14 cellular contexts compared by ENCODE assay signal in the genomic region with DNA sequence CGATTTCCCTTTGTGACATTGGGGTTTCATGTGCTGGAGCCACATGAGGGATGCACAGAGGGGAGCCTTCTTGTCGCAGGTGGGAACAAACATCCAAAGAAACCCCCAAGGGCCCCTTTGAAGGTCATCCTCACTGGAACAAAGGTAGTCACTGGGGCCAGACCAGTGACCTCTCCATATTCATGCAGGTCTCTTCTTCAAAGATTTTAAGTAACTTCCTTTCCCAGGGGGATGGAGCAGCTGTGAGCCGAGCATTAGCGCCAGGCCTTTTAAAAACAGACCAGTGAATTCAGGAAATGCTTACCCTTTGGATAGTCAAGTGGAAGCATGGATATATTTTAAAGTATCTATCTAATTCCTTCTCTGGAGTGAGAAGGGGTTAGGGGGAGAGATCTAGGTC. TPM values are rescaled to one million over a fixed set of nuclear protein-coding genes. Genes with fewer than 3 reads are reported as not detected.
A peak's percentile ranks its signal among the peaks of the same experiment; 100 is the strongest.
DNase-seq lines count a peak whose midpoint lies in the region; ATAC-seq and TF ChIP-seq lines count a peak whose summit lies in the region.
"Had no signal": no experiment of that assay in that cellular context is flagged by ENCODE, and none has a peak within 500 bp of the region (broad histone marks: within the 10 kb centered on the region; RNA-seq: fewer than 3 reads in every experiment).

No MANE protein-coding gene starts in this region.

- H3K27ac Mint-ChIP-seq in H9 (peak overlapping the region; percentile 22 to 84 (median 77); a peak in 2 of 7 replicates), endodermal cell (no peak overlapping the region)
- no peak overlapping the region for H3K27ac Mint-ChIP-seq in effector memory CD8-positive, alpha-beta T cell

- TF ChIP-seq CTCF in H9 (conservative IDR thresholded peaks at IDR 0.05) (no peak), endodermal cell (conservative IDR thresholded peaks at IDR 0.05) (no peak), transverse colon (IDR thresholded peaks at IDR 0.05) (no peak)

- no peak overlapping the region for H2BK12ac ChIP-seq in H9 (ENCODE audit: insufficient read length, low read depth, low read length)

- H2AFZ ChIP-seq in H9 (ENCODE audit: low read length): no peak overlapping the region
- H2AFZ ChIP-seq: GM23248 had no signal

- no peak overlapping the region for H4K8ac ChIP-seq in H9 (replicated peaks; ENCODE audit: insufficient read length, low read depth, low read length)

- H3K27ac ChIP-seq in H9 (ENCODE audit: insufficient read length, low read depth, low read length) (no peak overlapping the region), endodermal cell (ENCODE audit: low read depth, low read length) (no peak overlapping the region), muscle layer of colon (ENCODE audit: low read depth, low read length) (peak overlapping the region; percentile 43), transverse colon (peak overlapping the region in 3 of 4 donors; percentile 45 to 59 (median 46))
- H3K27ac ChIP-seq: GM23248, SJSA1 had no signal

- no peak for ATAC-seq in effector memory CD8-positive, alpha-beta T cell (replicated peaks)

- H3K23ac ChIP-seq in H9 (ENCODE audit: insufficient read length, low read depth, low read length): no peak overlapping the region

- H4K20me1 ChIP-seq in H9 (ENCODE audit: control insufficient read depth, insufficient read depth, insufficient read length): no peaks in the 10 kb centered on the region

- no peak overlapping the region for H3K56ac ChIP-seq in H9 (ENCODE audit: insufficient read length, low read depth, low read length)

- no peaks in the 10 kb centered on the region for H3K9me3 ChIP-seq in H9 (ENCODE audit: control insufficient read depth, low read depth, low read length)
- no peaks in the 10 kb centered on the region for H3K9me3 ChIP-seq in endodermal cell (ENCODE audit: control insufficient read depth, low read length)
- no peaks in the 10 kb centered on the region for H3K9me3 ChIP-seq in muscle layer of colon (ENCODE audit: low read length)
- H3K9me3 ChIP-seq in transverse colon: no peaks in the 10 kb centered on the region
- H3K9me3 ChIP-seq: BE2C, SJSA1 had no signal

- peaks cover 14% of the 10 kb centered on the region; the same call in 1 of the 2 replicates for H3K4me1 ChIP-seq in H9 (ENCODE audit: insufficient read depth, low read length)
- H3K4me1 ChIP-seq in endodermal cell (ENCODE audit: control insufficient read depth, insufficient read depth, low read length): peaks cover 5% of the 10 kb centered on the region
- H3K4me1 ChIP-seq in muscle layer of colon (ENCODE audit: insufficient read depth, low read length): peaks cover 68% of the 10 kb centered on the region
- H3K4me1 ChIP-seq in transverse colon: peaks cover 0 to 11% (median 1%) of the 10 kb centered on the region in 4 donors

- H3K4me3 ChIP-seq in endodermal cell (ENCODE audit: low read length) (no peak overlapping the region), muscle layer of colon (ENCODE audit: low read depth in 1 of 2, low read length in 2 of 2) (no peak overlapping the region), transverse colon (no peak overlapping the region)
- H3K4me3 ChIP-seq: GM23248, SJSA1 had no signal

- H3K4me3 Mint-ChIP-seq in H9 (0 out of 5 replicates have a peak overlapping the region, but pooled peaks of 1 of the 2 experiments have one; percentile 30), endodermal cell (no peak overlapping the region)
- no peak overlapping the region for H3K4me3 Mint-ChIP-seq in effector memory CD8-positive, alpha-beta T cell

- H2BK20ac ChIP-seq in H9 (ENCODE audit: low read depth, low read length, poor library complexity, severe bottlenecking): no peak overlapping the region

- no peak overlapping the region for H2BK15ac ChIP-seq in H9 (ENCODE audit: low read depth, low read length)

- peak overlapping the region; percentile 13 for H3K4me2 ChIP-seq in H9 (ENCODE audit: insufficient read depth, insufficient read length, low read length)

- no peak overlapping the region for H4K91ac ChIP-seq in H9 (ENCODE audit: insufficient read length, low read depth, low read length)

- no peak overlapping the region for H3K18ac ChIP-seq in H9 (ENCODE audit: insufficient read length, low read depth, low read length)

- H3K14ac ChIP-seq in H9 (ENCODE audit: insufficient read depth, low read length): no peak overlapping the region

- in situ Hi-C loops in transverse colon (cut with MboI; ENCODE audit: low pct_ligation_motif_present in 1 of 4, low pct_unique_long_range_greater_than_20kb in 1 of 4, low sequenced_read_pairs in 3 of 4): no loop called here

- H3K9me3 Mint-ChIP-seq in H9: no peaks in the 10 kb centered on the region
- H3K9me3 Mint-ChIP-seq in endodermal cell: no peaks in the 10 kb centered on the region
- H3K9me3 Mint-ChIP-seq in effector memory CD8-positive, alpha-beta T cell: no peaks in the 10 kb centered on the region

- no peak overlapping the region for H2AK5ac ChIP-seq in H9 (ENCODE audit: insufficient read length, low read length)

- H3K36me3 ChIP-seq in endodermal cell (ENCODE audit: control insufficient read depth, insufficient read depth, low read length): peaks cover 26% of the 10 kb centered on the region
- H3K36me3 ChIP-seq in muscle layer of colon (ENCODE audit: insufficient read depth, low read length): no peaks in the 10 kb centered on the region
- H3K36me3 ChIP-seq in transverse colon: no peaks in the 10 kb centered on the region
- H3K36me3 ChIP-seq: BE2C had no signal

- no peak for TF ChIP-seq POLR2A in transverse colon (IDR thresholded peaks at IDR 0.05)

- H2BK120ac ChIP-seq in H9 (ENCODE audit: low read depth, low read length, poor library complexity, severe bottlenecking): no peak overlapping the region

- H3K4me1 Mint-ChIP-seq in H9 (peaks cover 44% of the 10 kb centered on the region in 2 experiments), endodermal cell (peaks cover 33% of the 10 kb centered on the region)
- no peaks in the 10 kb centered on the region for H3K4me1 Mint-ChIP-seq in effector memory CD8-positive, alpha-beta T cell (ENCODE audit: low read depth in 2 of 2)

- no peaks in the 10 kb centered on the region for H3K27me3 ChIP-seq in H9 (ENCODE audit: insufficient read depth, low read length)
- H3K27me3 ChIP-seq in endodermal cell (ENCODE audit: control insufficient read depth, insufficient read depth, low read length, poor library complexity, severe bottlenecking): no peaks in the 10 kb centered on the region
- H3K27me3 ChIP-seq in muscle layer of colon (ENCODE audit: control insufficient read depth in 1 of 2, insufficient read depth in 2 of 2, low read length in 2 of 2): no peaks in the 10 kb centered on the region
- no peaks in the 10 kb centered on the region for H3K27me3 ChIP-seq in transverse colon
- H3K27me3 ChIP-seq: BE2C, SJSA1 had no signal

- H3K36me3 Mint-ChIP-seq in H9 (ENCODE audit: insufficient read depth in 1 of 3, low read depth in 3 of 3) (peaks cover 0 to 7% (median 0%) of the 10 kb centered on the region in 3 experiments; a peak in 4 of 7 replicates), endodermal cell (ENCODE audit: low read depth) (peaks cover 17% of the 10 kb centered on the region)
- no peaks in the 10 kb centered on the region for H3K36me3 Mint-ChIP-seq in effector memory CD8-positive, alpha-beta T cell (ENCODE audit: insufficient read depth)

- no peak overlapping the region for H2BK5ac ChIP-seq in H9 (ENCODE audit: insufficient read length, low read length)

- peaks cover 8% of the 10 kb centered on the region; the same call in 1 of the 2 replicates for H3K79me2 ChIP-seq in H9 (ENCODE audit: insufficient read depth, low read length)

- peaks cover 4% of the 10 kb centered on the region for H3K79me1 ChIP-seq in H9 (ENCODE audit: insufficient read depth, low read depth, low read length, poor library complexity, severe bottlenecking)

- H3K27me3 Mint-ChIP-seq in H9 (ENCODE audit: low read depth) (no peaks in the 10 kb centered on the region), endodermal cell (ENCODE audit: insufficient read depth) (no peaks in the 10 kb centered on the region)
- no peaks in the 10 kb centered on the region for H3K27me3 Mint-ChIP-seq in effector memory CD8-positive, alpha-beta T cell

- H3K23me2 ChIP-seq in H9 (ENCODE audit: insufficient read length, low read depth, low read length, poor library complexity, severe bottlenecking): no peaks in the 10 kb centered on the region

- H3K9ac ChIP-seq in H9 (ENCODE audit: extremely low read depth, insufficient read length, low read length) (no peak overlapping the region), endodermal cell (ENCODE audit: extremely low read depth, low read length, poor library complexity, severe bottlenecking) (no peak overlapping the region), muscle layer of colon (ENCODE audit: low read length) (no peak overlapping the region)
- H3K9ac ChIP-seq: GM23248 had no signal

- H4K5ac ChIP-seq in H9 (ENCODE audit: insufficient read length, low read depth, low read length): no peak overlapping the region

- no peak overlapping the region for H3T11ph ChIP-seq in H9 (ENCODE audit: low read length)

- DNase-seq in H9 (peak; percentile 65), endodermal cell (peak; percentile 63), transverse colon (no peak), NCI-H526 treated with DMSO at 0.1 percent for 48 hours (lab: John Stamatoyannopoulos, UW) (no peak)
- no peak for DNase-seq in effector memory CD8-positive, alpha-beta T cell
- no peak for DNase-seq in activated T-cell treated with anti-CD3 and anti-CD28 coated beads, Interleukin-2, amount 50 U/mL, for 48 hours
- DNase-seq: BE2C; DMS 273 treated with DMSO at 0.1 percent for 48 hours; GM23248; NCI-H1930; NCI-H524 treated with DMSO at 0.1 percent for 48 hours; NK-92 treated with Interleukin-12 subunit alpha and Interleukin-12 subunit beta, amount 100 ng/mL, for 24 hours had no signal

- no peak overlapping the region for H3K4ac ChIP-seq in H9 (ENCODE audit: low read depth, low read length)

- TF ChIP-seq EP300 in transverse colon (IDR thresholded peaks at IDR 0.05; ENCODE audit: low read depth): no peak

- intact Hi-C loops in transverse colon (cut with DNase I; ENCODE audit: low total_unique reads): no loop called here

- WGBS in H9 (ENCODE audit: extremely low coverage, insufficient read length, low lambda C conversion rate): no CpG with 5 or more reads among the region's 4 CpGs
- 71 to 82% methylated on average over 3 to 4 of the region's 4 CpGs for WGBS in endodermal cell (ENCODE audit: insufficient coverage in 1 of 2, insufficient read length in 1 of 2), 2 experiments
- WGBS in transverse colon (ENCODE audit: low coverage in 1 of 2), 2 donors: 80 to 87% methylated on average over 1 to 4 of the region's 4 CpGs

RNA-seq across cellular contexts. Expression of a gene that starts 33.0 kb away (rescaled TPM):
- total RNA-seq in H9 (2021) (78.3 and 79.4 TPM in 2 replicates), endodermal cell (100 to 1,000 TPM; 117 to 139 TPM), transverse colon (10 to 100 TPM; 14.5 to 28.3 (median 20.7) TPM)
- 39.1 TPM for polyA plus RNA-seq in endodermal cell (2013, experiment 1 of 2)
- 33.2 TPM for polyA plus RNA-seq in endodermal cell (2013, experiment 2 of 2)

Comparison
In these comparisons a context has a peak if more than half of its experiments do, and no peak if none do; other contexts are left out.
1. DNase-seq: peak in H9 (single experiment) and endodermal cell (single experiment); none in transverse colon (single experiment), effector memory CD8-positive, alpha-beta T cell (0 of 3), NCI-H526 treated with DMSO at 0.1 percent for 48 hours (single experiment) and activated T-cell treated with anti-CD3 and anti-CD28 coated beads, Interleukin-2, amount 50 U/mL, for 48 hours (0 of 2).
2. H3K27ac ChIP-seq: peak in muscle layer of colon (single experiment) and transverse colon (3 of 4); none in H9 (single experiment) and endodermal cell (single experiment).
3. H3K27ac Mint-ChIP-seq: peak in H9 (3 of 3); none in endodermal cell (single experiment) and effector memory CD8-positive, alpha-beta T cell (0 of 2).